1 cellular context compared by ENCODE assay signal in the genomic region with DNA sequence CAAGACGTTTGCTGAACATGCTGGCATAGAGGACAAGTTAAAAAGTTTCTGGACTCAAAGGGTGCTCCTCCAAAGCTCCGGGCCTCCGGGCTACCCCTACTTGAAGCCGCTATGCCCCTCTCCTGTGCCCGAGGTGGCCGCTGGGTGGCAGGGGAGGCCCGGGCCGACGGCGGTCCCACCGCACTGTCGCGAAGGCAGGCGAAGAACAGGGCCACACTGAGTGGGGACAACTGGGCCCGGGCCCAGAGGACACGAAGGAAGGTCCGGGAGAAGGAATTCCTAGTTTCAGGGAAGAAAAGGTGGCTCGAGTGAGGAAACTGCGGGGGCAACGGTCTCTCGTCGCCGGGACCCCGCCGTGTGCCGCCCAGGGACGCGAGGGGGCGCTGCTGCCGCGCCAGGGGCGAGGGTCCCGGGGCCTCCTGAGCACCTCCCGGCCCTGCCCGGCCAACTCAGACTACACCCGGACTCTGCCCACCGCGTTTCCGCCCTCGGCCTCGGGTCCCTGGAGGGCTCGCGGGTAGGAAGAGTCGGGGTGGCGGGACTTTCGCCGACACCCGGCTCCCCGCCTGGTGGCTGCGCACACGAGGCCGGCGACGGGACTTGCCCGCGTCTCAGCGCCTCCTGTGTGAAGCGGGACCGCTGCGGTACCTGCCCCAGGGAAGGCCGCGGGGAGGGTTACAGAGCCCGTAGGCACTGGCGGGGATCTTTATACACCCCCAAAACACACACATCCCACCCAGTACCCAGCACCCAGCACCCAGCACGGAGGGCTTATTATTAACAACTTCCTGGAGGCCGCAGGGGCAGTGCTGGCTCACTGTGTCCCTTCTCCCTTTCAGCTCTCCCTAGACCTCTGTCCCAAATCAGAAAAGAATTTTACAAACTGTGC.
A peak's percentile ranks its signal among the peaks of the same experiment; 100 is the strongest.
TF ChIP-seq lines count a peak whose summit lies in the region.

No MANE protein-coding gene starts in this region.

TF ChIP-seq in HepG2, 621 proteins besides CTCF, POLR2A, EP300 and RAD21 (continued from another document and continues in another):
- TF ChIP-seq, protein P1, sequence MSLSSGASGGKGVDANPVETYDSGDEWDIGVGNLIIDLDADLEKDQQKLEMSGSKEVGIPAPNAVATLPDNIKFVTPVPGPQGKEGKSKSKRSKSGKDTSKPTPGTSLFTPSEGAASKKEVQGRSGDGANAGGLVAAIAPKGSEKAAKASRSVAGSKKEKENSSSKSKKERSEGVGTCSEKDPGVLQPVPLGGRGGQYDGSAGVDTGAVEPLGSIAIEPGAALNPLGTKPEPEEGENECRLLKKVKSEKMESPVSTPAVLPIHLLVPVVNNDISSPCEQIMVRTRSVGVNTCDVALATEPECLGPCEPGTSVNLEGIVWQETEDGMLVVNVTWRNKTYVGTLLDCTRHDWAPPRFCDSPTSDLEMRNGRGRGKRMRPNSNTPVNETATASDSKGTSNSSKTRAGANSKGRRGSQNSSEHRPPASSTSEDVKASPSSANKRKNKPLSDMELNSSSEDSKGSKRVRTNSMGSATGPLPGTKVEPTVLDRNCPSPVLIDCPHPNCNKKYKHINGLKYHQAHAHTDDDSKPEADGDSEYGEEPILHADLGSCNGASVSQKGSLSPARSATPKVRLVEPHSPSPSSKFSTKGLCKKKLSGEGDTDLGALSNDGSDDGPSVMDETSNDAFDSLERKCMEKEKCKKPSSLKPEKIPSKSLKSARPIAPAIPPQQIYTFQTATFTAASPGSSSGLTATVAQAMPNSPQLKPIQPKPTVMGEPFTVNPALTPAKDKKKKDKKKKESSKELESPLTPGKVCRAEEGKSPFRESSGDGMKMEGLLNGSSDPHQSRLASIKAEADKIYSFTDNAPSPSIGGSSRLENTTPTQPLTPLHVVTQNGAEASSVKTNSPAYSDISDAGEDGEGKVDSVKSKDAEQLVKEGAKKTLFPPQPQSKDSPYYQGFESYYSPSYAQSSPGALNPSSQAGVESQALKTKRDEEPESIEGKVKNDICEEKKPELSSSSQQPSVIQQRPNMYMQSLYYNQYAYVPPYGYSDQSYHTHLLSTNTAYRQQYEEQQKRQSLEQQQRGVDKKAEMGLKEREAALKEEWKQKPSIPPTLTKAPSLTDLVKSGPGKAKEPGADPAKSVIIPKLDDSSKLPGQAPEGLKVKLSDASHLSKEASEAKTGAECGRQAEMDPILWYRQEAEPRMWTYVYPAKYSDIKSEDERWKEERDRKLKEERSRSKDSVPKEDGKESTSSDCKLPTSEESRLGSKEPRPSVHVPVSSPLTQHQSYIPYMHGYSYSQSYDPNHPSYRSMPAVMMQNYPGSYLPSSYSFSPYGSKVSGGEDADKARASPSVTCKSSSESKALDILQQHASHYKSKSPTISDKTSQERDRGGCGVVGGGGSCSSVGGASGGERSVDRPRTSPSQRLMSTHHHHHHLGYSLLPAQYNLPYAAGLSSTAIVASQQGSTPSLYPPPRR (CRISPR knock-in tag; IDR thresholded peaks at IDR 0.05; ENCODE audit: borderline replicate concordance), result no peak
- TF ChIP-seq ETV6 (CRISPR knock-in tag; conservative IDR thresholded peaks at IDR 0.05) (0 out of 2 replicates have a peak, but pooled peaks have one; percentile 40), TOPORS (CRISPR knock-in tag; IDR thresholded peaks at IDR 0.05) (no peak), FOXA1 (IDR thresholded peaks at IDR 0.05) (no peak), FOXA1 (CRISPR knock-in tag; IDR thresholded peaks at IDR 0.05) (no peak), NR2C2 (CRISPR knock-in tag; IDR thresholded peaks at IDR 0.05; ENCODE audit: borderline replicate concordance) (no peak), ZNF577 (CRISPR knock-in tag; IDR thresholded peaks at IDR 0.05; ENCODE audit: borderline replicate concordance, low read depth) (no peak), ZNF160 (CRISPR knock-in tag; IDR thresholded peaks at IDR 0.05) (no peak), ATAD3A (CRISPR knock-in tag; IDR thresholded peaks at IDR 0.05) (no peak), ZFYVE20 (CRISPR knock-in tag; IDR thresholded peaks at IDR 0.05; ENCODE audit: borderline replicate concordance, low read depth) (no peak), HDAC1 (CRISPR knock-in tag; IDR thresholded peaks at IDR 0.05) (no peak), ZIK1 (CRISPR knock-in tag; IDR thresholded peaks at IDR 0.05; ENCODE audit: borderline replicate concordance, low read depth) (no peak), ZNF10 (CRISPR knock-in tag; IDR thresholded peaks at IDR 0.05; ENCODE audit: borderline replicate concordance, low read depth) (no peak), ZNF530 (CRISPR knock-in tag; IDR thresholded peaks at IDR 0.05; ENCODE audit: low read depth) (no peak), ZNF430 (CRISPR knock-in tag; IDR thresholded peaks at IDR 0.05) (peak; percentile 65; the same call in 1 of the 2 replicates), JARID2 (CRISPR knock-in tag; IDR thresholded peaks at IDR 0.05; ENCODE audit: insufficient replicate concordance) (no peak), ZNF816 (CRISPR knock-in tag; IDR thresholded peaks at IDR 0.05; ENCODE audit: borderline replicate concordance) (0 out of 2 replicates have a peak, but pooled peaks have one; percentile 43), ZNF274 (CRISPR knock-in tag; IDR thresholded peaks at IDR 0.05) (peak; percentile 48; the same call in 1 of the 2 replicates), ZNF329 (CRISPR knock-in tag; IDR thresholded peaks at IDR 0.05; ENCODE audit: low read depth) (no peak), KLF12 (CRISPR knock-in tag; IDR thresholded peaks at IDR 0.05; ENCODE audit: borderline replicate concordance) (no peak), ZNF878 (CRISPR knock-in tag; IDR thresholded peaks at IDR 0.05) (no peak), ZNF570 (CRISPR knock-in tag; IDR thresholded peaks at IDR 0.05; ENCODE audit: borderline replicate concordance) (no peak)
- TF ChIP-seq, protein P2, sequence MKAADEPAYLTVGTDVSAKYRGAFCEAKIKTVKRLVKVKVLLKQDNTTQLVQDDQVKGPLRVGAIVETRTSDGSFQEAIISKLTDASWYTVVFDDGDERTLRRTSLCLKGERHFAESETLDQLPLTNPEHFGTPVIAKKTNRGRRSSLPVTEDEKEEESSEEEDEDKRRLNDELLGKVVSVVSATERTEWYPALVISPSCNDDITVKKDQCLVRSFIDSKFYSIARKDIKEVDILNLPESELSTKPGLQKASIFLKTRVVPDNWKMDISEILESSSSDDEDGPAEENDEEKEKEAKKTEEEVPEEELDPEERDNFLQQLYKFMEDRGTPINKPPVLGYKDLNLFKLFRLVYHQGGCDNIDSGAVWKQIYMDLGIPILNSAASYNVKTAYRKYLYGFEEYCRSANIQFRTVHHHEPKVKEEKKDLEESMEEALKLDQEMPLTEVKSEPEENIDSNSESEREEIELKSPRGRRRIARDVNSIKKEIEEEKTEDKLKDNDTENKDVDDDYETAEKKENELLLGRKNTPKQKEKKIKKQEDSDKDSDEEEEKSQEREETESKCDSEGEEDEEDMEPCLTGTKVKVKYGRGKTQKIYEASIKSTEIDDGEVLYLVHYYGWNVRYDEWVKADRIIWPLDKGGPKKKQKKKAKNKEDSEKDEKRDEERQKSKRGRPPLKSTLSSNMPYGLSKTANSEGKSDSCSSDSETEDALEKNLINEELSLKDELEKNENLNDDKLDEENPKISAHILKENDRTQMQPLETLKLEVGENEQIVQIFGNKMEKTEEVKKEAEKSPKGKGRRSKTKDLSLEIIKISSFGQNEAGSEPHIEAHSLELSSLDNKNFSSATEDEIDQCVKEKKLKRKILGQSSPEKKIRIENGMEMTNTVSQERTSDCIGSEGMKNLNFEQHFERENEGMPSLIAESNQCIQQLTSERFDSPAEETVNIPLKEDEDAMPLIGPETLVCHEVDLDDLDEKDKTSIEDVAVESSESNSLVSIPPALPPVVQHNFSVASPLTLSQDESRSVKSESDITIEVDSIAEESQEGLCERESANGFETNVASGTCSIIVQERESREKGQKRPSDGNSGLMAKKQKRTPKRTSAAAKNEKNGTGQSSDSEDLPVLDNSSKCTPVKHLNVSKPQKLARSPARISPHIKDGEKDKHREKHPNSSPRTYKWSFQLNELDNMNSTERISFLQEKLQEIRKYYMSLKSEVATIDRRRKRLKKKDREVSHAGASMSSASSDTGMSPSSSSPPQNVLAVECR (CRISPR knock-in tag; IDR thresholded peaks at IDR 0.05; ENCODE audit: borderline replicate concordance), result 0 out of 2 replicates have a peak, but pooled peaks have one; percentile 20
- TF ChIP-seq, protein P3, sequence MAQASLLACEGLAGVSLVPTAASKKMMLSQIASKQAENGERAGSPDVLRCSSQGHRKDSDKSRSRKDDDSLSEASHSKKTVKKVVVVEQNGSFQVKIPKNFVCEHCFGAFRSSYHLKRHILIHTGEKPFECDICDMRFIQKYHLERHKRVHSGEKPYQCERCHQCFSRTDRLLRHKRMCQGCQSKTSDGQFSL (CRISPR knock-in tag; IDR thresholded peaks at IDR 0.05), result no peak
- TF ChIP-seq, protein P4, sequence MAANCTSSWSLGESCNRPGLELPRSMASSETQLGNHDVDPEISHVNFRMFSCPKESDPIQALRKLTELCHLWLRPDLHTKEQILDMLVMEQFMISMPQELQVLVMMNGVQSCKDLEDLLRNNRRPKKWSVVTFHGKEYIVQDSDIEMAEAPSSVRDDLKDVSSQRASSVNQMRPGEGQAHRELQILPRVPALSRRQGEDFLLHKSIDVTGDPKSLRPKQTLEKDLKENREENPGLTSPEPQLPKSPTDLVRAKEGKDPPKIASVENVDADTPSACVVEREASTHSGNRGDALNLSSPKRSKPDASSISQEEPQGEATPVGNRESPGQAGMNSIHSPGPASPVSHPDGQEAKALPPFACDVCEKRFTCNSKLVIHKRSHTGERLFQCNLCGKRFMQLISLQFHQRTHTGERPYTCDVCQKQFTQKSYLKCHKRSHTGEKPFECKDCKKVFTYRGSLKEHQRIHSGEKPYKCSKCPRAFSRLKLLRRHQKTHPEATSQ (CRISPR knock-in tag; IDR thresholded peaks at IDR 0.05; ENCODE audit: borderline replicate concordance), result peak; percentile 72; the same call in 1 of the 2 replicates
- TF ChIP-seq, protein P5, sequence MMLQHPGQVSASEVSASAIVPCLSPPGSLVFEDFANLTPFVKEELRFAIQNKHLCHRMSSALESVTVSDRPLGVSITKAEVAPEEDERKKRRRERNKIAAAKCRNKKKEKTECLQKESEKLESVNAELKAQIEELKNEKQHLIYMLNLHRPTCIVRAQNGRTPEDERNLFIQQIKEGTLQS (CRISPR knock-in tag; IDR thresholded peaks at IDR 0.05), result no peak
- TF ChIP-seq, protein P6, sequence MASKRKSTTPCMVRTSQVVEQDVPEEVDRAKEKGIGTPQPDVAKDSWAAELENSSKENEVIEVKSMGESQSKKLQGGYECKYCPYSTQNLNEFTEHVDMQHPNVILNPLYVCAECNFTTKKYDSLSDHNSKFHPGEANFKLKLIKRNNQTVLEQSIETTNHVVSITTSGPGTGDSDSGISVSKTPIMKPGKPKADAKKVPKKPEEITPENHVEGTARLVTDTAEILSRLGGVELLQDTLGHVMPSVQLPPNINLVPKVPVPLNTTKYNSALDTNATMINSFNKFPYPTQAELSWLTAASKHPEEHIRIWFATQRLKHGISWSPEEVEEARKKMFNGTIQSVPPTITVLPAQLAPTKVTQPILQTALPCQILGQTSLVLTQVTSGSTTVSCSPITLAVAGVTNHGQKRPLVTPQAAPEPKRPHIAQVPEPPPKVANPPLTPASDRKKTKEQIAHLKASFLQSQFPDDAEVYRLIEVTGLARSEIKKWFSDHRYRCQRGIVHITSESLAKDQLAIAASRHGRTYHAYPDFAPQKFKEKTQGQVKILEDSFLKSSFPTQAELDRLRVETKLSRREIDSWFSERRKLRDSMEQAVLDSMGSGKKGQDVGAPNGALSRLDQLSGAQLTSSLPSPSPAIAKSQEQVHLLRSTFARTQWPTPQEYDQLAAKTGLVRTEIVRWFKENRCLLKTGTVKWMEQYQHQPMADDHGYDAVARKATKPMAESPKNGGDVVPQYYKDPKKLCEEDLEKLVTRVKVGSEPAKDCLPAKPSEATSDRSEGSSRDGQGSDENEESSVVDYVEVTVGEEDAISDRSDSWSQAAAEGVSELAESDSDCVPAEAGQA (IDR thresholded peaks at IDR 0.05; ENCODE audit: low read depth), result no peak
- TF ChIP-seq, protein P6 (CRISPR knock-in tag; IDR thresholded peaks at IDR 0.05; ENCODE audit: borderline replicate concordance), result no peak
- TF ChIP-seq, protein P7, sequence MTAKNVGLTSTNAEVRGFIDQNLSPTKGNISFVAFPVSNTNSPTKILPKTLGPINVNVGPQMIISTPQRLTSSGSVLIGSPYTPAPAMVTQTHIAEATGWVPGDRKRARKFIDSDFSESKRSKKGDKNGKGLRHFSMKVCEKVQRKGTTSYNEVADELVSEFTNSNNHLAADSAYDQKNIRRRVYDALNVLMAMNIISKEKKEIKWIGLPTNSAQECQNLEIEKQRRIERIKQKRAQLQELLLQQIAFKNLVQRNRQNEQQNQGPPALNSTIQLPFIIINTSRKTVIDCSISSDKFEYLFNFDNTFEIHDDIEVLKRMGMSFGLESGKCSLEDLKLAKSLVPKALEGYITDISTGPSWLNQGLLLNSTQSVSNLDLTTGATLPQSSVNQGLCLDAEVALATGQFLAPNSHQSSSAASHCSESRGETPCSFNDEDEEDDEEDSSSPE (CRISPR knock-in tag; IDR thresholded peaks at IDR 0.05), result no peak
- TF ChIP-seq, protein P8, sequence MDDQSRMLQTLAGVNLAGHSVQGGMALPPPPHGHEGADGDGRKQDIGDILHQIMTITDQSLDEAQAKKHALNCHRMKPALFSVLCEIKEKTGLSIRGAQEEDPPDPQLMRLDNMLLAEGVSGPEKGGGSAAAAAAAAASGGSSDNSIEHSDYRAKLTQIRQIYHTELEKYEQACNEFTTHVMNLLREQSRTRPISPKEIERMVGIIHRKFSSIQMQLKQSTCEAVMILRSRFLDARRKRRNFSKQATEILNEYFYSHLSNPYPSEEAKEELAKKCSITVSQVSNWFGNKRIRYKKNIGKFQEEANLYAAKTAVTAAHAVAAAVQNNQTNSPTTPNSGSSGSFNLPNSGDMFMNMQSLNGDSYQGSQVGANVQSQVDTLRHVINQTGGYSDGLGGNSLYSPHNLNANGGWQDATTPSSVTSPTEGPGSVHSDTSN (CRISPR knock-in tag; IDR thresholded peaks at IDR 0.05; ENCODE audit: borderline replicate concordance), result no peak
